Comparison of ENCODE assay signal across 8 cellular contexts in the genomic region with DNA sequence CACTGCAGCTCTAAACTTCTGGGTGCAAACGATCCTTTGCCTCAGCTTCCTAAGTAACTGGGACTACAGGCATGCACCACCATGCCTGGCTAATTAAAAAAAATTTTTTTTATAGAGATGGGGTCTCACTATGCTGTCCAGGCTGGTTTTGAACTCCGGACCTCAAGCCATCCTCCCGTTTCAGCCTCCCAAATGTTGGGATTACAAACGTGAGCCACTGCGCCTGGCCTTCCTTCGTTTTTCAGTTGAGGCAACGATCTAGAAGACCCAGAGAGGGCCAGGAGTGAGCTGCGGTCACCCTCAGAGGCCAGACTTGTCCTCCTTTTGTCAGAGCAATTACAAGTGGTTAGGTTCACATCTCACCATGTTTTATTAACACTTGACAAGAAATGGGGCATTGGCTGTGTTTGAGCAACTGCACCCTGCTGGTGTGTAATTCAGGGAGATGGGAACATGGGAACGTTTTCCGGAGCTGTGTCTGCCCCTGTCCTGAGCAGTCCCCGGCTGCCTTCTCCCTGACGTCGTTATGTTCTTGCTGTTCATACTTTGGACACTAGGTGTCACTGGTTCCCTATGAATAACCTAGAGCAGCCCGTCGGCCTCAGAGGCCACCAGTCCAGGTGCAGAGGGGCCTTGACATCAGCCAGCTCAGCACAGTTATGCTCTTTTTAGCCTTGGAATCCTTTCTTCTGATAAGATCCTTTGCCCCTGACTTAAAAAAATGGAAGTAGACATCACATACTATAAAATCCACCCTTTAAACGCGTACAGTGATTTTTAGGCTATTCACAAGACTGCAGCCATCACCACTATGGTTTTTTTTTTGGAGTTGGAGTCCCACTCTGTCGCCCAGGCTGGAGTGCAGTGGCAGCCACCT.
DNase-seq lines count a peak whose midpoint lies in the region; ATAC-seq and TF ChIP-seq lines count a peak whose summit lies in the region.

No MANE protein-coding gene starts in this region.

- no peaks in the 10 kb centered on the region for H3K36me3 Mint-ChIP-seq in T-helper 2 cell treated with Interferon-gamma antibody and Interleukin-4, amounts not matched to agents 5 μg/mL and 100 μg/mL, for 36 hours (ENCODE audit: low read depth)

- in situ Hi-C loops in GM13976 (cut with MboI; ENCODE audit: low sequenced_read_pairs, unreplicated experiment), result no loop called here
- in situ Hi-C loops in astrocyte of the cerebellum (cut with HindIII; ENCODE audit: low sequenced_read_pairs), result no loop called here

- no peak overlapping the region for H3K4me3 Mint-ChIP-seq in T-helper 2 cell treated with Interferon-gamma antibody and Interleukin-4, amounts not matched to agents 5 μg/mL and 100 μg/mL, for 36 hours

- DNase-seq in 8988T (peak; percentile 82), GM13976 (ENCODE audit: low spot score) (peak; percentile 86), NCI-H146 treated with DMSO at 0.1 percent for 48 hours (lab: John Stamatoyannopoulos, UW; ENCODE audit: unreplicated experiment) (peak; percentile 78), astrocyte of the cerebellum (ENCODE audit: low read depth) (peak; percentile 57), hypothalamus (lab: John Stamatoyannopoulos, UW) (peak in 40 of 51 donors; percentile 0 to 65 (median 17)), smooth muscle cell of the brain vasculature (ENCODE audit: low read depth, low spot score) (peak; percentile 44)
- DNase-seq in T-helper 2 cell treated with Interferon-gamma antibody and Interleukin-4, amounts not matched to agents 5 μg/mL and 100 μg/mL, for 36 hours (ENCODE audit: low spot score), result peak; percentile 28

- no peaks in the 10 kb centered on the region for H3K4me1 Mint-ChIP-seq in T-helper 2 cell treated with Interferon-gamma antibody and Interleukin-4, amounts not matched to agents 5 μg/mL and 100 μg/mL, for 36 hours (ENCODE audit: low read depth)

- no peaks in the 10 kb centered on the region for H3K9me3 Mint-ChIP-seq in T-helper 2 cell treated with Interferon-gamma antibody and Interleukin-4, amounts not matched to agents 5 μg/mL and 100 μg/mL, for 36 hours

- no peaks in the 10 kb centered on the region for H3K27me3 Mint-ChIP-seq in T-helper 2 cell treated with Interferon-gamma antibody and Interleukin-4, amounts not matched to agents 5 μg/mL and 100 μg/mL, for 36 hours (ENCODE audit: low read depth)

- no peak overlapping the region for H3K27ac Mint-ChIP-seq in T-helper 2 cell treated with Interferon-gamma antibody and Interleukin-4, amounts not matched to agents 5 μg/mL and 100 μg/mL, for 36 hours

- peak; percentile 96 for ATAC-seq in HG02798 (IDR thresholded peaks at IDR 0.05; ENCODE audit: poor library complexity, unreplicated experiment)

- no peak overlapping the region for H3K4me3 ChIP-seq in astrocyte of the cerebellum (ENCODE audit: low read depth, low read length)

- TF ChIP-seq CTCF in GM13976 (IDR thresholded peaks at IDR 0.05; ENCODE audit: borderline replicate concordance, control extremely low read depth, extremely low read depth, insufficient read depth, missing control alignments) (peak; percentile 91), astrocyte of the cerebellum (IDR thresholded peaks at IDR 0.05; ENCODE audit: low read depth, low read length, missing control alignments) (peak; percentile 82)

Comparison
In these comparisons a context has a peak if more than half of its experiments do, and no peak if none do; other contexts are left out.
1. DNase-seq: peak in every context shown above with its lines; median percentile 86 in GM13976; 82 in 8988T; 78 in NCI-H146 treated with DMSO at 0.1 percent for 48 hours; 57 in astrocyte of the cerebellum; 44 in smooth muscle cell of the brain vasculature; 28 in T-helper 2 cell treated with Interferon-gamma antibody and Interleukin-4, amounts not matched to agents 5 μg/mL and 100 μg/mL, for 36 hours; 17 in hypothalamus.